ENCODE assay signal across 8 cellular contexts in the genomic region with DNA sequence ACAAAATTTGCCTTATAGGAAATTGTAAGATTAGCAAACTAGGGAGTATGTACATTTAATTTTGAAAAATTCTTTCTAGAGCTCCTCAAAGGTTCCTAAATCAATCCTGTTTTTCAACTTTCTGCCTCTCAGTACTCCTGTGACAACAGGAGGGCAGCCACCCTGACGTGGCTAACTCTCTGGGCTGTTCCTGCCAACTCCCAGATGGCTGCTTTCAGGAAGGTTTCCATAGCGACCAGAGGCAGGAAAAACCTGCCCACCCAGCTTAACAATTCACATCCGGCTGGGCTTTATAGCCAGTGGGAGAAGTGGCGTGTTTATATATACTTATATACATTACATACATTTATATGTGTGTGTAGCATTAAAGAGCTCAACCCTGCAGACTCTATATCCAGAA. TPM values are rescaled to one million over a fixed set of nuclear protein-coding genes. Genes with fewer than 3 reads are reported as not detected.
DNase-seq lines count a peak whose midpoint lies in the region; ATAC-seq, FAIRE-seq and TF ChIP-seq lines count a peak whose summit lies in the region.

No MANE protein-coding gene starts in this region.

- H3K36me3 ChIP-seq in H7 (replicated peaks; ENCODE audit: control insufficient read depth, insufficient read depth, low read length) (peaks cover 3% of the 10 kb centered on the region; the same call in 1 of the 2 replicates), testis (ENCODE audit: low read depth, missing control alignments) (no peaks in the 10 kb centered on the region), gastroesophageal sphincter (peaks cover 0 to 27% of the 10 kb centered on the region in 2 donors)

- no peak for FAIRE-seq in RCC 7860 (lab: Jason Lieb, UNC)

- no peak for TF ChIP-seq EP300 in gastroesophageal sphincter (IDR thresholded peaks at IDR 0.05)

- no peaks in the 10 kb centered on the region for H3K4me1 ChIP-seq in testis
- peaks cover 0 to 20% (median 0%) of the 10 kb centered on the region in 3 donors for H3K4me1 ChIP-seq in gastroesophageal sphincter

- H3K9me3 ChIP-seq in testis: no peaks in the 10 kb centered on the region
- no peaks in the 10 kb centered on the region for H3K9me3 ChIP-seq in gastroesophageal sphincter

- H3K27ac ChIP-seq in testis (no peak overlapping the region), gastroesophageal sphincter (no peak overlapping the region)

- no peak for TF ChIP-seq CTCF in testis (IDR thresholded peaks at IDR 0.05)
- TF ChIP-seq CTCF in gastroesophageal sphincter (IDR thresholded peaks at IDR 0.05): no peak

- WGBS in testis, 2 donors: 56 to 62% methylated on average over 4 of the region's 4 CpGs
- 29 to 61% methylated on average over 4 of the region's 4 CpGs for WGBS in gastroesophageal sphincter (ENCODE audit: low coverage in 1 of 2), 2 donors

- H3K27me3 ChIP-seq in H7 (ENCODE audit: control insufficient read depth, insufficient read depth, low read length) (no peaks in the 10 kb centered on the region), testis (no peaks in the 10 kb centered on the region), gastroesophageal sphincter (no peaks in the 10 kb centered on the region)

- H3K4me3 ChIP-seq in H7 (ENCODE audit: insufficient read depth, low read depth, low read length) (no peak overlapping the region), skeletal muscle cell (ENCODE audit: low read depth, low read length) (no peak overlapping the region), testis (no peak overlapping the region), gastroesophageal sphincter (no peak overlapping the region)

- ATAC-seq in Right ventricle myocardium superior (ENCODE audit: poor library complexity) (peak; percentile 10), gastroesophageal sphincter (no peak)

- no peak for TF ChIP-seq POLR2A in testis (IDR thresholded peaks at IDR 0.05)
- no peak for TF ChIP-seq POLR2A in gastroesophageal sphincter (IDR thresholded peaks at IDR 0.05)

- DNase-seq in H7 (peak; percentile 76), NCI-H774 (lab: John Stamatoyannopoulos, UW) (peak; percentile 6), Right ventricle myocardium superior (no peak), skeletal muscle cell (ENCODE audit: low read depth) (peak; percentile 50), testis (no peak), RCC 7860 (ENCODE audit: low spot score) (no peak)
- DNase-seq in activated CD4-positive, alpha-beta T cell treated with anti-CD3 and anti-CD28 coated beads, Interleukin-2, amount 50 U/mL, for 4 hours: no peak

- intact Hi-C loops in Right ventricle myocardium superior (cut with DNase I): no loop called here
- intact Hi-C loops in testis (cut with DNase I; ENCODE audit: low total_unique reads): no loop called here

RNA-seq across cellular contexts. Expression of a gene that starts 26.5 kb away (rescaled TPM):
- 75.9 and 113 TPM in 2 replicates for total RNA-seq in H7 (2014; rRNA removed; shearing (Covaris generic))
- total RNA-seq in Right ventricle myocardium superior (33.6 TPM), testis (10 to 100 TPM; 75.8 to 84.7 TPM), gastroesophageal sphincter (10 to 100 TPM; 36.6 to 46.3 (median 40.6) TPM)
- 92.8 TPM for polyA plus RNA-seq in testis (ENCODE audit: insufficient read depth, low read depth, low replicate concordance)

RNA-seq across cellular contexts. Expression of a gene that starts 50.6 kb away (rescaled TPM):
- 208 and 251 TPM in 2 replicates for total RNA-seq in H7 (2014; rRNA removed; shearing (Covaris generic))
- total RNA-seq in Right ventricle myocardium superior: 52.0 TPM
- total RNA-seq in testis: 100 to 1,000 TPM in 1 of 2 donors, 10 to 100 TPM in 1; 78.9 to 102 TPM
- polyA plus RNA-seq in testis (ENCODE audit: insufficient read depth, low read depth, low replicate concordance): 72.4 TPM
- total RNA-seq in gastroesophageal sphincter: 100 to 1,000 TPM in 1 of 4 donors, 10 to 100 TPM in 3; 81.0 to 101 (median 87.2) TPM

Comparison
In these comparisons a context has a peak if more than half of its experiments do, and no peak if none do; other contexts are left out.
1. DNase-seq: peak in H7 (single experiment), NCI-H774 (single experiment) and skeletal muscle cell (single experiment); none in Right ventricle myocardium superior (single experiment), testis (single experiment), activated CD4-positive, alpha-beta T cell treated with anti-CD3 and anti-CD28 coated beads, Interleukin-2, amount 50 U/mL, for 4 hours (0 of 2) and RCC 7860 (single experiment).